ENCODE assay signal across 13 cellular contexts in genomic region chr1:162265983-162266382, GRCh38.
"Had no signal": no experiment of that assay in that cellular context is flagged by ENCODE, and none has a peak within 500 bp of the region (broad histone marks: within the 10 kb centered on the region; RNA-seq: fewer than 3 reads in every experiment).

No MANE protein-coding gene starts in this region.

- ATAC-seq: activated naive CD4-positive, alpha-beta T cell treated with anti-CD3 and anti-CD28 coated beads, Interleukin-2, amount 50 U/mL, for 72 hours; gastroesophageal sphincter; heart right ventricle had no signal

- DNase-seq: activated CD4-positive, alpha-beta T cell treated with anti-CD3 and anti-CD28 coated beads, Interleukin-2, amount 50 U/mL, for 48 hours; activated gamma-delta T cell treated with Interleukin-2 at 50 U/mL for 16 hours; adrenal gland; cerebellar nuclear complex; cortex of kidney; effector CD8-positive, alpha-beta T cell; heart right ventricle; stimulated activated CD4-positive, alpha-beta T cell treated with anti-CD3 and anti-CD28 coated beads, Interleukin-1b, Interleukin-23, amount 100 ng/mL, for 48 hours; stimulated activated naive CD4-positive, alpha-beta T cell treated with Interleukin-2 at 50 U/mL for 16 hours; thyroid gland; WERI-Rb-1 had no signal
